1 cellular context compared by ENCODE assay signal in the genomic region with DNA sequence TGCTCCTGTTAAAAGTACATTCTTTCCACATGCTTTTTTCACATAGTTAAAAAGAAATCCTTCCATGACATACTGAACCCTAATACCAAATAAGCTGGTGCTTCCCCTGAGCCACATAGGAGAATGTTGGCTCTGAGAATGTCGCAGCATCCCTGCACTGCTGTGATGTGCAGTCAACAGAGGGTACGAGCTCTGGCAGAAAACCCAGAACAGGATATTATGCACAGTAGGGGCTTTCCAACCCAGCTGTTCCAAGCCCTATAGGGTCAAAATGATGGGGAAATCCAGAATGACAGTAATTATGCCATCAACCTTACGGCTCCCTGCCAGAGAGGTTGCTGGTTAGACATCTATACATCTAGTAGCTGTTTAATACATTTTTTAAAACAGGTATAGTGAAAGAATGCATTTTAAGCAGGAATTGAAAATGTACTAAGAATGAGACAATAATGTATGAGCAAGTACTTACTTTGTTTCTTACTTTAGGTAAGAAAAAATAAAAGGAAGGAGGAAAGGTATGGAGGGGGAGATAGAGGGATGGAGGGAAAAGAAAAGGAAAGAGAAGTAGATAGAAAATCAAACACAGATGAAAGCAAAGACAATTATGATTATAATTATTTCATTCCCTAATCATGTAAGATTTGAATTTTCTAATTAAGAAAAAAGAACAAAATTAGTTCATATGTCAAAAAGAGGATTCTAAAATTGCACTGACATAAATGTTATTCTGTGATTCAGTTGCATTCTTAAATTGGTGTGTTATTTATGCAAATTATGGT.
TF ChIP-seq lines count a peak whose summit lies in the region.

No MANE protein-coding gene starts in this region.

TF ChIP-seq in GM23338, 12 proteins besides CTCF, POLR2A, EP300 and RAD21 (continued from another document):
- TF ChIP-seq ZNF462 (CRISPR knock-in tag; IDR thresholded peaks at IDR 0.05): no peak
- no peak for TF ChIP-seq EZH2 (IDR thresholded peaks at IDR 0.05; ENCODE audit: low read depth, unreplicated experiment)
- TF ChIP-seq CREB1 (CRISPR knock-in tag; IDR thresholded peaks at IDR 0.05; ENCODE audit: low read depth): no peak
- no peak for TF ChIP-seq POLR2AphosphoS5 (IDR thresholded peaks at IDR 0.05; ENCODE audit: low read depth)
- TF ChIP-seq STAT1 (IDR thresholded peaks at IDR 0.05; ENCODE audit: unreplicated experiment): no peak
- no peak for TF ChIP-seq REST (IDR thresholded peaks at IDR 0.05; ENCODE audit: unreplicated experiment)
- no peak for TF ChIP-seq JUNB (IDR thresholded peaks at IDR 0.05; ENCODE audit: unreplicated experiment)
- TF ChIP-seq ZNF114 (CRISPR knock-in tag; IDR thresholded peaks at IDR 0.05): no peak
- TF ChIP-seq NANOG (IDR thresholded peaks at IDR 0.05; ENCODE audit: borderline replicate concordance): no peak
- TF ChIP-seq ZNF331 (CRISPR knock-in tag; IDR thresholded peaks at IDR 0.05; ENCODE audit: low read depth): no peak
TF ChIP-seq in GM23338: peak in this region for 0.
